8 cellular contexts compared by ENCODE assay signal in genomic region chr3:50121416-50122032, GRCh38. TPM values are rescaled to one million over a fixed set of nuclear protein-coding genes. Genes with fewer than 3 reads are reported as not detected.
DNase-seq lines count a peak whose midpoint lies in the region; ATAC-seq and TF ChIP-seq lines count a peak whose summit lies in the region.

No MANE protein-coding gene starts in this region.

- no peaks in the 10 kb centered on the region for H3K79me2 ChIP-seq in KMS-11 (ENCODE audit: insufficient read depth, low read depth)

- H3K27me3 ChIP-seq in KMS-11 (ENCODE audit: insufficient read depth, low read depth) = no peaks in the 10 kb centered on the region

- no peaks in the 10 kb centered on the region for H3K36me3 ChIP-seq in KMS-11 (ENCODE audit: insufficient read depth)

- no peaks in the 10 kb centered on the region for H4K20me1 ChIP-seq in KMS-11 (ENCODE audit: insufficient read depth)

- H3K9ac ChIP-seq in KMS-11 = no peak overlapping the region

- ATAC-seq in GM18505 (IDR thresholded peaks at IDR 0.05; ENCODE audit: unreplicated experiment) (no peak), SK-N-SH treated with all-trans-retinoic acid at 6 μM for 48 hours (peak; percentile 87), left cardiac atrium (peak; percentile 83 to 89), HG03571 (IDR thresholded peaks at IDR 0.05; ENCODE audit: unreplicated experiment) (no peak)
- ATAC-seq in activated naive CD8-positive, alpha-beta T cell treated with anti-CD3 and anti-CD28 coated beads, Interleukin-2, amount 10 ng/mL, durations not matched to agents 7 days and 5 days (ENCODE audit: low read depth) = peak; percentile 83

- H3K27me3 Mint-ChIP-seq in activated naive CD8-positive, alpha-beta T cell treated with anti-CD3 and anti-CD28 coated beads, Interleukin-2, amount 10 ng/mL, durations not matched to agents 7 days and 5 days = no peaks in the 10 kb centered on the region

- no peaks in the 10 kb centered on the region for H3K4me1 ChIP-seq in KMS-11 (ENCODE audit: low read depth, poor library complexity, severe bottlenecking)

- no peak overlapping the region for H3K27ac Mint-ChIP-seq in activated naive CD8-positive, alpha-beta T cell treated with anti-CD3 and anti-CD28 coated beads, Interleukin-2, amount 10 ng/mL, durations not matched to agents 7 days and 5 days

- H3K4me3 Mint-ChIP-seq in activated naive CD8-positive, alpha-beta T cell treated with anti-CD3 and anti-CD28 coated beads, Interleukin-2, amount 10 ng/mL, durations not matched to agents 7 days and 5 days = no peak overlapping the region

- TF ChIP-seq POLR2A in GM18505 (IDR thresholded peaks at IDR 0.05; ENCODE audit: borderline replicate concordance, extremely low read depth, insufficient read depth, insufficient read length) = peak; percentile 41

- POLR2A ChIA-PET in activated naive CD8-positive, alpha-beta T cell treated with anti-CD3 and anti-CD28 coated beads, Interleukin-2, amount 10 ng/mL, durations not matched to agents 7 days and 5 days (lab: Charles Lee) = interaction anchor here (0.5 to 1.3 kb wide), 2 partner anchors 21 to 1152 kb away, joined by 3 to 5 read pairs; no protein-coding TSS in a partner anchor

- H3K36me3 Mint-ChIP-seq in activated naive CD8-positive, alpha-beta T cell treated with anti-CD3 and anti-CD28 coated beads, Interleukin-2, amount 10 ng/mL, durations not matched to agents 7 days and 5 days = peaks cover 4% of the 10 kb centered on the region

- no peak overlapping the region for H3K4me3 ChIP-seq in KMS-11 (IDR thresholded peaks at IDR 0.05; ENCODE audit: insufficient read depth, low read depth, low read length)

- H2AFZ ChIP-seq in KMS-11 (ENCODE audit: low read depth) = no peak overlapping the region

- H3K4me1 Mint-ChIP-seq in activated naive CD8-positive, alpha-beta T cell treated with anti-CD3 and anti-CD28 coated beads, Interleukin-2, amount 10 ng/mL, durations not matched to agents 7 days and 5 days = no peaks in the 10 kb centered on the region

- no peak overlapping the region for H3K4me2 ChIP-seq in KMS-11

- intact Hi-C loops in left cardiac atrium (cut with DNase I) = loop anchor here (2.0 to 5.0 kb wide), 2 partner anchors 67 to 151 kb away; no protein-coding TSS in a partner anchor

- TF ChIP-seq CTCF in KMS-11 (conservative IDR thresholded peaks at IDR 0.05; ENCODE audit: low read depth, low read length) = peak; percentile 69

- no peaks in the 10 kb centered on the region for H3K9me3 Mint-ChIP-seq in activated naive CD8-positive, alpha-beta T cell treated with anti-CD3 and anti-CD28 coated beads, Interleukin-2, amount 10 ng/mL, durations not matched to agents 7 days and 5 days

- DNase-seq in AG08396 (ENCODE audit: low spot score) (peak; percentile 89), left cardiac atrium (peak; percentile 81), retina (peak; percentile 86)
- peak; percentile 78 for DNase-seq in activated naive CD8-positive, alpha-beta T cell treated with anti-CD3 and anti-CD28 coated beads, Interleukin-2, amount 10 ng/mL, durations not matched to agents 7 days and 5 days

- no peak overlapping the region for H3K27ac ChIP-seq in KMS-11

TF ChIP-seq in SK-N-SH treated with all-trans-retinoic acid at 6 μM for 48 hours, 23 proteins besides CTCF, POLR2A, EP300 and RAD21:
- TF ChIP-seq ESRRG (CRISPR knock-in tag; IDR thresholded peaks at IDR 0.05) (no peak), POU6F1 (CRISPR knock-in tag; IDR thresholded peaks at IDR 0.05; ENCODE audit: borderline replicate concordance, low read depth) (no peak), ISL1 (CRISPR knock-in tag; IDR thresholded peaks at IDR 0.05) (no peak), TSHZ2 (CRISPR knock-in tag; IDR thresholded peaks at IDR 0.05) (no peak), BACH2 (CRISPR knock-in tag; IDR thresholded peaks at IDR 0.05; ENCODE audit: borderline replicate concordance) (no peak)

RNA-seq across cellular contexts. Expression of gene RBM5, which starts 32.8 kb away (rescaled TPM):
- 100 to 1,000 TPM; 256 to 257 TPM for total RNA-seq in activated naive CD8-positive, alpha-beta T cell treated with anti-CD3 and anti-CD28 coated beads, Interleukin-2, amount 10 ng/mL, durations not matched to agents 7 days and 5 days
- total RNA-seq in left cardiac atrium = 10 to 100 TPM; 66.6 to 69.7 TPM

RNA-seq across cellular contexts. Expression of gene SEMA3F, which starts 33.6 kb away (rescaled TPM):
- under 1 TPM in 1 of 2 experiments, not detected in 1; 0.09 TPM for total RNA-seq in activated naive CD8-positive, alpha-beta T cell treated with anti-CD3 and anti-CD28 coated beads, Interleukin-2, amount 10 ng/mL, durations not matched to agents 7 days and 5 days
- 10 to 100 TPM; 12.5 to 24.0 TPM for total RNA-seq in left cardiac atrium

Comparison
In these comparisons a context has a peak if more than half of its experiments do, and no peak if none do; other contexts are left out.
1. ATAC-seq: peak in SK-N-SH treated with all-trans-retinoic acid at 6 μM for 48 hours (single experiment), activated naive CD8-positive, alpha-beta T cell treated with anti-CD3 and anti-CD28 coated beads, Interleukin-2, amount 10 ng/mL, durations not matched to agents 7 days and 5 days (single experiment) and left cardiac atrium (2 of 2); none in GM18505 (single experiment) and HG03571 (single experiment).
2. RNA of gene SEMA3F, which starts 33.6 kb away (total RNA-seq): 12.5 to 24.0 TPM in left cardiac atrium; 0.09 TPM in activated naive CD8-positive, alpha-beta T cell treated with anti-CD3 and anti-CD28 coated beads, Interleukin-2, amount 10 ng/mL, durations not matched to agents 7 days and 5 days; every median in the first group is over 10 times any median in the second.
3. Peak in every context shown above with its lines, with median percentiles within 50 percentile points of each other: DNase-seq.